Comparison of ENCODE assay signal across 1 cellular context in the genomic region with DNA sequence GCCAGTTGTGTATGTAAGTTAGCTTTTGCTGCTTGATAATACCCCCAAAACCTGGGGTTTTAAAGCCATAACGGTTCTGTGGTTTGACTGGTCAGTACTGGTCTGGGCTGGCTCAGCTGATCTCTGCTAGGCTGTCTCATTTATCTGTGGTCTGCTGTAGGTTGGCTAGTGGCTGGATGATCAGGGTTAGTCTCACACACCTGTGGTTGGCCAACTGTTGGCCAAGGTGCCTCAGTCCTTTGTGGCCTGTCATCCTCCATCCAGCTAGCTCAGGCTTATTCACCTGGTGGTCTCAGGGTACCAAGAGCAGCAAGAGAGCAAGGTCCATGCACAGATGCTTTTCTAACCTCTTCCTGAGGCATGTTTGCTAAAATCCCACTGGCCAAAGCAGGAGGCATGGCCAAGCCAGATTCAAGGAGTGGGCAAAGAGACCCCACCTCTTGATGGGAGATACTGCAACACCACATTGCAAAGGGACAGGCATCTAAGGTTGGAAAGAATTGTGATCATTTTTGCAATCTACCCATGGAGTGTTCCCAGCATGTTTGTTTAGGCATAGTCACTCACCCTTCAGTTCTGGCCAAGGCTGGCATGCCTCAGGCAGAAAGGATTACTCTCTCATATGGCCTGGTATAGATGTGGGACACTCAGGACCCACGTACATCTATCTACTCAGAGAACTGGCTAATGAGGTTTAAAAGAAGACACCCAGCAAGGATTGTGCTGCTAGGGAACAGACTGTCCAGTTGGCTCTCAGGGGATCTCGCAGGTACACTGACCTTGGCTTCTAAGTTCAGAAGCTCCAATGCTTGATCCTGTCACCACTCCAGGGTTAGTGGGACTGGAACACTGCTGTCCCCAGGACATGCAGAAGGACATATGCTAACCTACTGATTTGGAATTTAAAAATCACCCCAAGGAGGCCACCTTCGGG.
TF ChIP-seq lines count a peak whose summit lies in the region.

No MANE protein-coding gene starts in this region.

TF ChIP-seq in HepG2, 621 proteins besides CTCF, POLR2A, EP300 and RAD21:
- TF ChIP-seq, protein P1, sequence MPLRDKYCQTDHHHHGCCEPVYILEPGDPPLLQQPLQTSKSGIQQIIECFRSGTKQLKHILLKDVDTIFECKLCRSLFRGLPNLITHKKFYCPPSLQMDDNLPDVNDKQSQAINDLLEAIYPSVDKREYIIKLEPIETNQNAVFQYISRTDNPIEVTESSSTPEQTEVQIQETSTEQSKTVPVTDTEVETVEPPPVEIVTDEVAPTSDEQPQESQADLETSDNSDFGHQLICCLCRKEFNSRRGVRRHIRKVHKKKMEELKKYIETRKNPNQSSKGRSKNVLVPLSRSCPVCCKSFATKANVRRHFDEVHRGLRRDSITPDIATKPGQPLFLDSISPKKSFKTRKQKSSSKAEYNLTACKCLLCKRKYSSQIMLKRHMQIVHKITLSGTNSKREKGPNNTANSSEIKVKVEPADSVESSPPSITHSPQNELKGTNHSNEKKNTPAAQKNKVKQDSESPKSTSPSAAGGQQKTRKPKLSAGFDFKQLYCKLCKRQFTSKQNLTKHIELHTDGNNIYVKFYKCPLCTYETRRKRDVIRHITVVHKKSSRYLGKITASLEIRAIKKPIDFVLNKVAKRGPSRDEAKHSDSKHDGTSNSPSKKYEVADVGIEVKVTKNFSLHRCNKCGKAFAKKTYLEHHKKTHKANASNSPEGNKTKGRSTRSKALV (CRISPR knock-in tag; IDR thresholded peaks at IDR 0.05): no peak
- TF ChIP-seq HOXA7 (CRISPR knock-in tag; IDR thresholded peaks at IDR 0.05): no peak
- no peak for TF ChIP-seq PHF8 (CRISPR knock-in tag; IDR thresholded peaks at IDR 0.05)
- no peak for TF ChIP-seq HINFP (CRISPR knock-in tag; IDR thresholded peaks at IDR 0.05; ENCODE audit: low read depth)
- no peak for TF ChIP-seq ZNF703 (CRISPR knock-in tag; IDR thresholded peaks at IDR 0.05; ENCODE audit: borderline replicate concordance)
- no peak for TF ChIP-seq ARNT (IDR thresholded peaks at IDR 0.05)
- TF ChIP-seq RBFOX2 (IDR thresholded peaks at IDR 0.05; ENCODE audit: low read depth, low read length): no peak
